7 cellular contexts compared by ENCODE assay signal in genomic region chr14:61525293-61526011, GRCh38.
DNase-seq lines count a peak whose midpoint lies in the region; ATAC-seq and TF ChIP-seq lines count a peak whose summit lies in the region.

No MANE protein-coding gene starts in this region.

- H3K4me3 Mint-ChIP-seq in MCF 10A (ENCODE audit: unreplicated experiment) = peak overlapping the region; percentile 1

- peaks cover 10% of the 10 kb centered on the region for H3K79me1 ChIP-seq in mesenchymal stem cell (replicated peaks; ENCODE audit: low read length, poor library complexity, severe bottlenecking)

- WGBS in mesenchymal stem cell = 50% methylated on average over 16 of the region's 16 CpGs
- 46 to 56% methylated on average over 11 to 16 of the region's 16 CpGs for WGBS in testis, 2 donors

- peak overlapping the region; percentile 45 for H4K91ac ChIP-seq in mesenchymal stem cell (ENCODE audit: low read length)

- H3K4ac ChIP-seq in mesenchymal stem cell (ENCODE audit: low read depth in 1 of 2, low read length in 2 of 2) = peak overlapping the region; percentile 52 to 54

- H3K27ac Mint-ChIP-seq in MCF 10A (ENCODE audit: low read depth, unreplicated experiment) = peak overlapping the region; percentile 75

- CTCF ChIA-PET in MCF 10A (lab: Yijun Ruan, JAX) = interaction anchor here (0.6 to 2.3 kb wide), 14 partner anchors 13 to 546 kb away, joined by 3 to 15 read pairs (median 4); partner anchors contain the start of gene HIF1A

- intact Hi-C loops in MCF 10A (cut with micrococcal nuclease) (loop anchor here (1.0 to 2.0 kb wide), 3 partner anchors 43 to 170 kb away; partner anchors contain the start of gene HIF1A), testis (cut with DNase I; ENCODE audit: low total_unique reads) (loop anchor here (5.0 kb wide), 1 partner anchor 58 kb away; no protein-coding TSS in a partner anchor)

- peak overlapping the region; percentile 4 for H3K4me2 ChIP-seq in mesenchymal stem cell (ENCODE audit: low read length, poor library complexity, severe bottlenecking)

- H3K4me3 ChIP-seq in mesenchymal stem cell (ENCODE audit: insufficient read depth in 1 of 2, low read depth in 1 of 2, low read length in 2 of 2) (no peak overlapping the region), testis (no peak overlapping the region)

- ATAC-seq in GM19023 (IDR thresholded peaks at IDR 0.05; ENCODE audit: unreplicated experiment) (peak; percentile 69), HG03095 (IDR thresholded peaks at IDR 0.05; ENCODE audit: unreplicated experiment) (peak; percentile 85)

- no peak for TF ChIP-seq POLR2A in testis (IDR thresholded peaks at IDR 0.05)

- no peak for TF ChIP-seq CTCF in MCF 10A (IDR thresholded peaks at IDR 0.05; ENCODE audit: unreplicated experiment)
- no peak for TF ChIP-seq CTCF in testis (IDR thresholded peaks at IDR 0.05)

- H3K14ac ChIP-seq in mesenchymal stem cell (ENCODE audit: low read length in 2 of 2) = peak overlapping the region in 1 of 2 experiments; percentile 93

- H3K36me3 ChIP-seq in mesenchymal stem cell (ENCODE audit: control insufficient read depth in 1 of 2, insufficient read depth in 2 of 2, low read depth in 1 of 2, low read length in 2 of 2) = no peaks in the 10 kb centered on the region
- no peaks in the 10 kb centered on the region for H3K36me3 ChIP-seq in testis (ENCODE audit: low read depth, missing control alignments)

- H2AFZ ChIP-seq in mesenchymal stem cell (ENCODE audit: low read depth, low read length) = peak overlapping the region; percentile 42

- no peaks in the 10 kb centered on the region for H3K9me3 Mint-ChIP-seq in MCF 10A (ENCODE audit: unreplicated experiment)

- H3K18ac ChIP-seq in mesenchymal stem cell (ENCODE audit: low read depth in 1 of 2, low read length in 2 of 2) = peak overlapping the region; percentile 16 to 29

- no peaks in the 10 kb centered on the region for H3K27me3 Mint-ChIP-seq in MCF 10A (ENCODE audit: insufficient read depth, unreplicated experiment)

- peak overlapping the region; percentile 95 for H2BK5ac ChIP-seq in mesenchymal stem cell (ENCODE audit: low read depth, low read length, poor library complexity, severe bottlenecking)

- H3K4me1 Mint-ChIP-seq in MCF 10A (ENCODE audit: insufficient read depth, unreplicated experiment) = peaks cover 56% of the 10 kb centered on the region

- no peaks in the 10 kb centered on the region for H3K36me3 Mint-ChIP-seq in MCF 10A (ENCODE audit: insufficient read depth, unreplicated experiment)

- H3K4me1 ChIP-seq in mesenchymal stem cell (ENCODE audit: control insufficient read depth, insufficient read depth, low read depth, low read length) (peaks cover 37% of the 10 kb centered on the region), testis (peaks cover 40% of the 10 kb centered on the region)

- H3K27ac ChIP-seq in mesenchymal stem cell (ENCODE audit: low read length, poor library complexity, severe bottlenecking) (peak overlapping the region; percentile 96), testis (peak overlapping the region; percentile 47 to 89)

- peak overlapping the region; percentile 47 for H4K8ac ChIP-seq in mesenchymal stem cell (ENCODE audit: low read length)

- H2BK15ac ChIP-seq in mesenchymal stem cell (ENCODE audit: low read depth, poor library complexity, severe bottlenecking) = peak overlapping the region; percentile 64

- no peaks in the 10 kb centered on the region for H3K9me3 ChIP-seq in mesenchymal stem cell (ENCODE audit: control insufficient read depth, low read length)
- no peaks in the 10 kb centered on the region for H3K9me3 ChIP-seq in testis

- POLR2A ChIA-PET in MCF 10A (lab: Yijun Ruan, JAX) = interaction anchor here (0.6 to 5.7 kb wide), 33 partner anchors 11 to 1846 kb away, joined by 3 to 108 read pairs (median 8); partner anchors contain the start of genes HIF1A and SNAPC1

- H2BK12ac ChIP-seq in mesenchymal stem cell (ENCODE audit: low read length in 2 of 2) = peak overlapping the region; percentile 76 to 94

- H2AK5ac ChIP-seq in mesenchymal stem cell (ENCODE audit: low read length, severe bottlenecking) = peak overlapping the region; percentile 100

- H3K9ac ChIP-seq in mesenchymal stem cell (ENCODE audit: low read length) = peak overlapping the region; percentile 47

- TSS peak; percentile 35 for BruUV-seq in MCF 10A (replicated peaks; lab: Mats Ljungman, UMichigan)

- DNase-seq in T1000 (lab: John Stamatoyannopoulos, UW) (peak; percentile 49), MCF 10A (ENCODE audit: unreplicated experiment) (peak; percentile 99), mesenchymal stem cell (peak; percentile 91), testis (peak; percentile 68), iPS-NIHi7 (ENCODE audit: extremely low spot score) (no peak)

- no peaks in the 10 kb centered on the region for H3K27me3 ChIP-seq in mesenchymal stem cell (ENCODE audit: control insufficient read depth in 1 of 2, insufficient read depth in 1 of 2, low read length in 2 of 2)
- no peaks in the 10 kb centered on the region for H3K27me3 ChIP-seq in testis

- H3K23ac ChIP-seq in mesenchymal stem cell (ENCODE audit: low read length in 2 of 2) = no peak overlapping the region

- H2BK120ac ChIP-seq in mesenchymal stem cell (ENCODE audit: low read depth, low read length) = no peak overlapping the region
